Comparison of ENCODE assay signal across 22 cellular contexts in the genomic region with DNA sequence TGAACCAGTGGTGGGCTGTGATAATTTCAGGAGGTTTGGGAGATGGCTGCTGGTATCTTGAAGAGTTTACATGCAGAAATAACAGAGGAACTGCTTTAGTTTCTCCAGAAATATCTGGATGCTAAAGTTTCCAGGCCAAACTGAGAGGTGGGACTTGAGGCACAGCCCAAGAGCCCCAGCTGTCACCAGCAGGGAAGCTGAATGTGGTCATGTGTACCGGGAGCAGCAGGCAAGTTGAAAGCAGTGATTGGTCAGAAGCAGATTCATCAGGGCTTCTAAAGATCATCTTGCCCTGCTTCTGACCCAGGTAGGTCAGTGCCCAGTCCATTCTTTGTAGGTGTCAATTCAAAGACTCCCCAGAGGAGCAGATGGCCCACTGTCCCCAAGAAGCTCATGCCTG. TPM values are rescaled to one million over a fixed set of nuclear protein-coding genes. Genes with fewer than 3 reads are reported as not detected.
"Had no signal": no experiment of that assay in that cellular context is flagged by ENCODE, and none has a peak within 500 bp of the region (broad histone marks: within the 10 kb centered on the region; RNA-seq: fewer than 3 reads in every experiment).

No MANE protein-coding gene starts in this region.

- H3K4me1 Mint-ChIP-seq: endodermal cell had no signal

- H3K9me3 ChIP-seq: ascending aorta had no signal

- H3K4me3 Mint-ChIP-seq: activated CD4-positive, alpha-beta T cell treated with anti-CD3 and anti-CD28 coated beads, Interleukin-2, amount 10 ng/mL, durations not matched to agents 7 days and 5 days; activated naive CD8-positive, alpha-beta T cell treated with anti-CD3 and anti-CD28 coated beads, Interleukin-2, amount 50 U/mL, for 24 hours; endodermal cell; stimulated activated naive CD8-positive, alpha-beta T cell treated with anti-CD3 and anti-CD28 coated beads, Interleukin-15, Interleukin-2, amounts not matched to agents 100 ng/mL and 50 ng/mL, for 24 hours had no signal

- H3K4me1 ChIP-seq: ascending aorta had no signal

- H3K9me3 Mint-ChIP-seq: activated CD4-positive, alpha-beta T cell treated with anti-CD3 and anti-CD28 coated beads, Interleukin-2, amount 10 ng/mL, durations not matched to agents 7 days and 5 days; activated naive CD8-positive, alpha-beta T cell treated with anti-CD3 and anti-CD28 coated beads, Interleukin-2, amount 50 U/mL, for 24 hours; stimulated activated naive CD8-positive, alpha-beta T cell treated with anti-CD3 and anti-CD28 coated beads, Interleukin-15, Interleukin-2, amounts not matched to agents 100 ng/mL and 50 ng/mL, for 24 hours had no signal

- H3K4me3 ChIP-seq: ascending aorta, dorsolateral prefrontal cortex had no signal

- H3K27me3 Mint-ChIP-seq: progenitor cell of endocrine pancreas had no signal

- H3K27me3 ChIP-seq: ascending aorta had no signal

- H3K36me3 ChIP-seq: ascending aorta had no signal

- H3K27ac Mint-ChIP-seq: activated naive CD8-positive, alpha-beta T cell treated with anti-CD3 and anti-CD28 coated beads, Interleukin-2, amount 50 U/mL, for 24 hours; endodermal cell; progenitor cell of endocrine pancreas; stimulated activated naive CD8-positive, alpha-beta T cell treated with anti-CD3 and anti-CD28 coated beads, Interleukin-15, Interleukin-2, amounts not matched to agents 100 ng/mL and 50 ng/mL, for 24 hours had no signal

- ATAC-seq: activated naive CD8-positive, alpha-beta T cell treated with anti-CD3 and anti-CD28 coated beads, Interleukin-2, amount 50 U/mL, for 24 hours; left ventricle myocardium superior; right cardiac atrium had no signal

- DNase-seq: activated CD4-positive, alpha-beta T cell treated with anti-CD3 and anti-CD28 coated beads, Interleukin-2, amount 10 ng/mL, durations not matched to agents 7 days and 5 days; activated CD4-positive, CD25-positive, alpha-beta regulatory T cell; activated CD8-positive, alpha-beta memory T cell treated with anti-CD3 and anti-CD28 coated beads for 24 hours; activated naive CD4-positive, alpha-beta T cell treated with Interleukin-2 at 50 U/mL for 16 hours; activated naive CD8-positive, alpha-beta T cell treated with anti-CD3 and anti-CD28 coated beads, Interleukin-2, amount 50 U/mL, for 24 hours; dorsolateral prefrontal cortex; endodermal cell; hypothalamus; left ventricle myocardium superior; right cardiac atrium; SW 1271 had no signal

- H3K27ac ChIP-seq: ascending aorta, dorsolateral prefrontal cortex had no signal

RNA-seq across cellular contexts. Expression of a gene that starts 7.9 kb away (rescaled TPM):
- total RNA-seq: activated CD4-positive, alpha-beta T cell treated with anti-CD3 and anti-CD28 coated beads, Interleukin-2, amount 10 ng/mL, durations not matched to agents 7 days and 5 days; ascending aorta; chondrocyte; dorsolateral prefrontal cortex; endodermal cell; kidney epithelial cell; left ventricle myocardium superior; mesenteric fat pad; omental fat pad; progenitor cell of endocrine pancreas; right cardiac atrium; temporal lobe; ureter had no signal
- polyA plus RNA-seq: neural cell, right cardiac atrium had no signal

RNA-seq across cellular contexts. Expression of a gene that starts 51.7 kb away (rescaled TPM):
- total RNA-seq: ascending aorta, chondrocyte, progenitor cell of endocrine pancreas, ureter had no signal

RNA-seq across cellular contexts. Expression of a gene that starts 57.0 kb away (rescaled TPM):
- total RNA-seq: activated CD4-positive, alpha-beta T cell treated with anti-CD3 and anti-CD28 coated beads, Interleukin-2, amount 10 ng/mL, durations not matched to agents 7 days and 5 days; ascending aorta; chondrocyte; endodermal cell; esophagus mucosa; kidney epithelial cell; left ventricle myocardium superior; mesenteric fat pad; omental fat pad; progenitor cell of endocrine pancreas; right cardiac atrium; temporal lobe; ureter had no signal
- polyA plus RNA-seq: neural cell had no signal
